ENCODE assay signal across 21 cellular contexts in the genomic region with DNA sequence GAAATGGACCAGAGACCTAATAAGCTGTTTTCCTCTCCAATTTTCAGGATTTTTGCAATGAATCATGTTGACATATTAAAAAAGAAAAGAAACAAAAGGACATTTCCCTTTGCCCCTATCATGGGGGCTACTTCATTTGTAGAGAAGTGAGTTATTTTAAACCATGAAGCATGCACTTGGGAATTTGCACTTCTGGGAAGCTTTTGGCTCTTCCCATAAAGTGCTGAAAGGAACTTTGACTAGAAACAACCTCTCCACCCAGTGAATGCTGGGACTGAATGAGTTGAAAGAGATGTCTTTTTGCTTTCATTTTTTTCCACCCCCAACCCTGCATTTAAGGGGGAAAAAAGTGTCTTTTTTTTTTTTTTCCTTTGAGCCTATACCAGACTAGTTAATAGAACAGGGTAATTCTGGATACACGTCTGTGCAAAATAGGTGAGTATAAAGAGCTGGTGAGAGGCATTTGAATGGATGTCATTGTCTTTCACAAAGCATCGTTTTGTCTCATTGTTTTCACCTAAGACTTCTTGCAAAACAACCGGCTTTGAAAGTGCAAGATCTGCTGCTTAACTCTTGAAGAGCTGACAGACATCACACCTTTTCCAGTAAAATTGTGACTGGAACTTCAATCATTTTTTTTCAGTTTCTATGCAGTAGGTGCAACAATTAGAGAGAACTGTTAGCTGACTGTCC.
"Had no signal": no experiment of that assay in that cellular context is flagged by ENCODE, and none has a peak within 500 bp of the region (broad histone marks: within the 10 kb centered on the region; RNA-seq: fewer than 3 reads in every experiment).

No MANE protein-coding gene starts in this region.

- ATAC-seq: activated naive CD8-positive, alpha-beta T cell treated with anti-CD3 and anti-CD28 coated beads, Interleukin-2, amount 50 U/mL, for 24 hours; gastroesophageal sphincter; left colon; natural killer cell treated with Interleukin-12 subunit alpha and Interleukin-12 subunit beta and Interleukin-15 and Interleukin-18, amount 100 ng/mL, for 72 hours; T-cell had no signal

- H3K27me3 ChIP-seq: esophagus muscularis mucosa, gastroesophageal sphincter, suprapubic skin, transverse colon, uterus had no signal

- H3K27ac ChIP-seq: esophagus muscularis mucosa, gastroesophageal sphincter, transverse colon, uterus had no signal

- H3K9me3 ChIP-seq: suprapubic skin, transverse colon, uterus had no signal

- H3K4me3 ChIP-seq: esophagus muscularis mucosa, gastroesophageal sphincter, lung, suprapubic skin, transverse colon, uterus had no signal

- DNase-seq: activated B cell treated with CpG ODN at 0.5 μM for 24 hours; activated CD4-positive, alpha-beta T cell treated with anti-CD3 and anti-CD28 coated beads for 48 hours; activated CD8-positive, alpha-beta memory T cell treated with anti-CD3 and anti-CD28 coated beads, Interleukin-2, amount 50 U/mL, for 4 hours; activated effector memory CD4-positive, alpha-beta T cell treated with Interleukin-2 at 50 U/mL for 16 hours; activated naive CD4-positive, alpha-beta T cell treated with anti-CD3 and anti-CD28 coated beads, Interleukin-2, amount 10 ng/mL, durations not matched to agents 7 days and 5 days; activated naive CD8-positive, alpha-beta T cell treated with anti-CD3 and anti-CD28 coated beads, Interleukin-2, amount 50 U/mL, for 24 hours; activated T-cell treated with anti-CD3 and anti-CD28 coated beads, Interleukin-2, amount 50 U/mL, for 48 hours; aorta; effector CD8-positive, alpha-beta T cell; islet precursor cell; left colon; nucleus accumbens; stimulated activated CD4-positive, alpha-beta T cell treated with anti-CD3 and anti-CD28 coated beads, Interleukin-2, amount 100 ng/mL, for 24 hours; T-cell; transverse colon; uterus had no signal

- H3K36me3 ChIP-seq: esophagus muscularis mucosa, gastroesophageal sphincter, suprapubic skin, transverse colon, uterus had no signal

- H3K4me1 ChIP-seq: gastroesophageal sphincter, transverse colon, uterus had no signal
